In genomic region chr1:236394905-236395779, GRCh38 we compare ENCODE assay signal across 8 cellular contexts. TPM values are rescaled to one million over a fixed set of nuclear protein-coding genes. Genes with fewer than 3 reads are reported as not detected.
DNase-seq lines count a peak whose midpoint lies in the region; ATAC-seq, FAIRE-seq and TF ChIP-seq lines count a peak whose summit lies in the region.

No MANE protein-coding gene starts in this region.

- H2AFZ ChIP-seq in keratinocyte (ENCODE audit: control insufficient read depth, low read length) = peak overlapping the region; percentile 83

- H3K4me1 Mint-ChIP-seq in T-helper 17 cell = peaks cover 30% of the 10 kb centered on the region

- peak overlapping the region; percentile 97 for H3K4me3 Mint-ChIP-seq in T-helper 17 cell

- peaks cover 22% of the 10 kb centered on the region for H3K79me2 ChIP-seq in keratinocyte (ENCODE audit: control insufficient read depth, insufficient read depth, low read length)

- H3K4me3 ChIP-seq in AG09309 (ENCODE audit: control insufficient read depth, low read depth, low read length) (peak overlapping the region; percentile 68), brain microvascular endothelial cell (ENCODE audit: low read depth, low read length) (peak overlapping the region; percentile 66), keratinocyte (ENCODE audit: control insufficient read depth in 2 of 3, extremely low read depth in 1 of 3, insufficient read depth in 2 of 3, low read depth in 1 of 3, low read length in 3 of 3) (peak overlapping the region; percentile 81 to 92 (median 87))

- H3K9me3 ChIP-seq in T-helper 17 cell (ENCODE audit: control insufficient read depth, low read length, poor library complexity, severe bottlenecking) = no peaks in the 10 kb centered on the region
- no peaks in the 10 kb centered on the region for H3K9me3 ChIP-seq in keratinocyte (ENCODE audit: control insufficient read depth, low read depth, low read length)

- H3K4me1 ChIP-seq in keratinocyte (ENCODE audit: control insufficient read depth, extremely low read depth, insufficient read depth, low read length) = peaks cover 17% of the 10 kb centered on the region

- H3K27ac Mint-ChIP-seq in T-helper 17 cell = peak overlapping the region; percentile 94

- in situ Hi-C loops in brain microvascular endothelial cell (cut with HindIII; ENCODE audit: low pct_ligation_motif_present, low sequenced_read_pairs) = no loop called here

- H4K20me1 ChIP-seq in keratinocyte (ENCODE audit: control insufficient read depth, extremely low read depth, insufficient read depth, low read length) = no peaks in the 10 kb centered on the region

- H3K27me3 ChIP-seq in brain microvascular endothelial cell (replicated peaks) (peaks cover 16% of the 10 kb centered on the region), keratinocyte (ENCODE audit: control insufficient read depth, extremely low read depth, insufficient read depth, low read length) (no peaks in the 10 kb centered on the region)

- H3K27ac ChIP-seq in brain microvascular endothelial cell = no peak overlapping the region
- H3K27ac ChIP-seq in keratinocyte (ENCODE audit: control insufficient read depth, insufficient read depth, low read length) = peak overlapping the region; percentile 69

- peak; percentile 78 for ATAC-seq in GM18907 (IDR thresholded peaks at IDR 0.05; ENCODE audit: unreplicated experiment)
- ATAC-seq in HG03342 (IDR thresholded peaks at IDR 0.05; ENCODE audit: unreplicated experiment) = peak; percentile 66
- ATAC-seq in T-helper 17 cell = peak; percentile 75

- dilution Hi-C loops in keratinocyte (cut with MboI; ENCODE audit: extremely low pct_ligation_motif_present, low sequenced_read_pairs) = no loop called here

- no peak for TF ChIP-seq CTCF in AG09309 (IDR thresholded peaks at IDR 0.05; ENCODE audit: control insufficient read depth, insufficient read depth, low read depth, low read length, missing control alignments)
- TF ChIP-seq CTCF in brain microvascular endothelial cell (IDR thresholded peaks at IDR 0.05; ENCODE audit: low read depth, low read length, missing control alignments) = no peak
- TF ChIP-seq CTCF in keratinocyte (optimal IDR thresholded peaks at IDR 0.05 in 1 of 3, IDR thresholded peaks at IDR 0.05 in 1 of 3, conservative IDR thresholded peaks at IDR 0.05 in 1 of 3; ENCODE audit: extremely low read depth in 1 of 3, insufficient read depth in 2 of 3, low read length in 3 of 3) = no peak

- H3K27me3 Mint-ChIP-seq in T-helper 17 cell = peaks cover 22% of the 10 kb centered on the region

- no peaks in the 10 kb centered on the region for H3K36me3 ChIP-seq in brain microvascular endothelial cell (replicated peaks)
- no peaks in the 10 kb centered on the region for H3K36me3 ChIP-seq in keratinocyte (ENCODE audit: control insufficient read depth in 2 of 2, extremely low read depth in 1 of 2, insufficient read depth in 2 of 2, low read length in 2 of 2)

- FAIRE-seq in keratinocyte (lab: Jason Lieb, UNC) = peak; percentile 20

- DNase-seq in AG09309 (ENCODE audit: low read depth) (no peak), T-helper 17 cell (peak in 2 of 3 donors; percentile 22 to 23), brain microvascular endothelial cell (no peak), keratinocyte (ENCODE audit: low read depth, low spot score) (no peak), AG08395 (ENCODE audit: low spot score) (no peak)
- DNase-seq in stimulated activated CD4-positive, alpha-beta T cell treated with anti-CD3 and anti-CD28 coated beads, Interleukin-4, amount 100 ng/mL, for 4 hours = peak; percentile 14 to 35

- peaks cover 5% of the 10 kb centered on the region for H3K36me3 Mint-ChIP-seq in T-helper 17 cell (ENCODE audit: low read depth)

- H3K4me2 ChIP-seq in keratinocyte (ENCODE audit: control insufficient read depth, extremely low read depth, insufficient read depth, low read depth, low read length) = peak overlapping the region; percentile 90

- H3K9ac ChIP-seq in keratinocyte (ENCODE audit: control insufficient read depth, extremely low read depth, insufficient read depth, low read length) = peak overlapping the region; percentile 77

- no peaks in the 10 kb centered on the region for H3K9me1 ChIP-seq in keratinocyte (ENCODE audit: control insufficient read depth, extremely low read depth, insufficient read depth, low read length)

RNA-seq across cellular contexts. Expression of gene EDARADD, which starts 1.1 kb away (rescaled TPM):
- 1 to 10 TPM in 1 of 2 donors, under 1 TPM in 1; 0.37 to 2.5 TPM for total RNA-seq in T-helper 17 cell
- 10.5 to 12.3 TPM (median 11.4 TPM) in 3 replicates for polyA plus RNA-seq in keratinocyte
- 2.8 TPM for polyA plus RNA-seq in keratinocyte (2011; ENCODE audit: low read depth)
- polyA plus RNA-seq in keratinocyte (2011; cell fraction: cytosol; rRNA removed) = 9.7 and 10.0 TPM in 2 replicates
- 8.9 and 9.1 TPM in 2 replicates for polyA plus RNA-seq in keratinocyte (2011; cell fraction: nucleus; rRNA removed)
- 1.8 and 9.7 TPM in 2 replicates for polyA plus RNA-seq in keratinocyte (2012; ENCODE audit: low replicate concordance)
- polyA minus RNA-seq in keratinocyte = 6.5 to 14.8 TPM (median 14.6 TPM) in 3 replicates
- polyA minus RNA-seq in keratinocyte (2011; cell fraction: cytosol; rRNA and poly(A)+ RNA removed) = 9.4 TPM
- polyA minus RNA-seq in keratinocyte (2011; cell fraction: nucleus; rRNA and poly(A)+ RNA removed) = 5.9 and 15.1 TPM in 2 replicates

Comparison
In these comparisons a context has a peak if more than half of its experiments do, and no peak if none do; other contexts are left out.
1. DNase-seq: peak in T-helper 17 cell (2 of 3) and stimulated activated CD4-positive, alpha-beta T cell treated with anti-CD3 and anti-CD28 coated beads, Interleukin-4, amount 100 ng/mL, for 4 hours (2 of 2); none in AG09309 (single experiment), brain microvascular endothelial cell (single experiment), keratinocyte (single experiment) and AG08395 (single experiment).
2. Peak in every context shown above with its lines, with median percentiles within 50 percentile points of each other: H3K4me3 ChIP-seq and ATAC-seq.